ENCODE assay signal across 15 cellular contexts in the genomic region with DNA sequence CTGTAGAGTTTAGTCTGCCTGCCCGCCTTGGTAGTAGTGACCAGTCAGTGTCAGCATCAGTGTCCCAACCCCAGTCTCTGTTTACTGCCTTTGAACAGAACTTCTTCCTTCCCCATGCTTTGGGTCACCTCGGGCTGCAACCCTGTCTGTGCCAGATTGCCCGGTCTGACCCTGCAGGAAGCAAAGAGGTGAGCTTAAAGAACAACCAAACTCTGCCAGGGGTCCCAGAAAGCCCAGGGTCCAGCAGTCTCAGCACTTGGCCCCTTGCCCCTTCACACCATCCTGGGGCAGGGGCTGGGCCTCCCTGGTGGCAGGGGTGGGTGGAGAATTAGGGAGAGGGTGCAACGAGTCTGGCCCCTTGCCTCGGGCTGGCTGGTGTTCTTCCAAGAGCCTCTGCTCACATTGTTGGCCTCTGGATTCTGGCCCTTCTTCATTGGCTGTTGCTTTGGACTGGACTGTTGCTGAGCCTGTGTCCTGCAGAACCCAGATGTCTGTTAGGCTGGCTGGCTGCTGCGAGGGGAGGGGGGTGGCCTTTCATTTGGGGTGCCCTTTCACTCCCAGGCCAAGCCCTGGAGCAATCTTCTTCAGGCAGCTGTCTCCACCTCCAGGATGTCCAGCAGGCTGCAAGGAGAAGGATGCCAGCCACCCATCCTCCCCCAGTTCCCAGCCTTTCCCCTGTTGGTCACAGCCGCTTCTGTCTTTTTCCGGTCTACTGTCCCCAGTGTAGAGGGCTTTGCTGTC. TPM values are rescaled to one million over a fixed set of nuclear protein-coding genes. Genes with fewer than 3 reads are reported as not detected.
A peak's percentile ranks its signal among the peaks of the same experiment; 100 is the strongest.
DNase-seq lines count a peak whose midpoint lies in the region; ATAC-seq and TF ChIP-seq lines count a peak whose summit lies in the region.
"Had no signal": no experiment of that assay in that cellular context is flagged by ENCODE, and none has a peak within 500 bp of the region (broad histone marks: within the 10 kb centered on the region; RNA-seq: fewer than 3 reads in every experiment).

No MANE protein-coding gene starts in this region.

- TF ChIP-seq EP300 in SK-N-SH (IDR thresholded peaks at IDR 0.05; ENCODE audit: borderline replicate concordance in 1 of 2, low read depth in 1 of 2, low read length in 1 of 2) (no peak), suprapubic skin (IDR thresholded peaks at IDR 0.05) (no peak)

- ATAC-seq in SK-N-SH treated with all-trans-retinoic acid at 6 μM for 48 hours (no peak), left lobe of liver (peak; percentile 85), HG03342 (IDR thresholded peaks at IDR 0.05; ENCODE audit: unreplicated experiment) (no peak)

- no peak overlapping the region for H2AFZ ChIP-seq in SK-N-SH (ENCODE audit: low read depth)

- CTCF ChIA-PET in SK-N-SH (lab: Yijun Ruan, JAX) = interaction anchor here (0.6 to 4.8 kb wide), 7 partner anchors 21 to 281 kb away, joined by 3 to 53 read pairs (median 5); partner anchors contain the start of genes CDKN2AIPNL and JADE2

- H3K9me3 ChIP-seq in SK-N-SH (no peaks in the 10 kb centered on the region), suprapubic skin (no peaks in the 10 kb centered on the region)

- no peaks in the 10 kb centered on the region for H3K9me2 ChIP-seq in SK-N-SH

- no peaks in the 10 kb centered on the region for H4K20me1 ChIP-seq in SK-N-SH (ENCODE audit: insufficient read depth)

- H3K27me3 ChIP-seq in SK-N-SH (ENCODE audit: insufficient read depth) (no peaks in the 10 kb centered on the region), brain microvascular endothelial cell (replicated peaks) (no peaks in the 10 kb centered on the region), suprapubic skin (no peaks in the 10 kb centered on the region)

- H3K79me2 ChIP-seq in SK-N-SH (ENCODE audit: insufficient read depth) = no peaks in the 10 kb centered on the region

- POLR2A ChIA-PET in SK-N-SH (lab: Yijun Ruan, JAX) = interaction anchor here (1.6 kb wide), 1 partner anchor 170 kb away, joined by 5 read pairs; the partner anchor contains the start of gene CDKN2AIPNL

- TF ChIP-seq CTCF in SK-N-SH (IDR thresholded peaks at IDR 0.05) (no peak), brain microvascular endothelial cell (IDR thresholded peaks at IDR 0.05; ENCODE audit: low read depth, low read length, missing control alignments) (peak; percentile 21), suprapubic skin (IDR thresholded peaks at IDR 0.05) (no peak), GM13977 (IDR thresholded peaks at IDR 0.05; ENCODE audit: extremely low read depth, insufficient read depth, missing control alignments) (no peak)

- peak; percentile 42 for DNase-seq in SK-N-SH
- no peak for DNase-seq in brain microvascular endothelial cell
- DNase-seq in left lobe of liver (ENCODE audit: low spot score) = peak; percentile 81
- peak; percentile 50 to 79 for DNase-seq in suprapubic skin (ENCODE audit: low spot score in 2 of 2)
- no peak for DNase-seq in NCI-H345 (lab: John Stamatoyannopoulos, UW)
- no peak for DNase-seq in GM13977 (ENCODE audit: low spot score)
- DNase-seq: activated CD8-positive, alpha-beta memory T cell treated with anti-CD3 and anti-CD28 coated beads, Interleukin-2, amount 50 U/mL, for 4 hours; DMS 273 treated with DMSO at 0.1 percent for 48 hours; immature natural killer cell; naive B cell; NCI-H187; NCI-H748 treated with DMSO at 0.1 percent for 48 hours had no signal

- peak; percentile 29; the same call in 1 of the 2 replicates for TF ChIP-seq RAD21 in SK-N-SH (IDR thresholded peaks at IDR 0.05; ENCODE audit: low read length)

- peaks cover 7% of the 10 kb centered on the region for H3F3A ChIP-seq in SK-N-SH (replicated peaks; ENCODE audit: insufficient read depth)

- WGBS in SK-N-SH (ENCODE audit: low lambda C conversion rate) = 76% methylated on average over 7 of the region's 8 CpGs
- 51% methylated on average over 6 of the region's 8 CpGs for WGBS in suprapubic skin

- H3K4me3 ChIP-seq in SK-N-SH (ENCODE audit: low read depth in 2 of 2, low read length in 1 of 2) (no peak overlapping the region), brain microvascular endothelial cell (ENCODE audit: low read depth, low read length) (no peak overlapping the region), suprapubic skin (no peak overlapping the region)

- H3K36me3 ChIP-seq in SK-N-SH (replicated peaks in 1 of 2; ENCODE audit: control insufficient read depth in 1 of 2, insufficient read depth in 2 of 2, low read length in 1 of 2) (peaks cover 24 to 32% of the 10 kb centered on the region in 2 experiments), brain microvascular endothelial cell (replicated peaks) (peaks cover 10% of the 10 kb centered on the region), suprapubic skin (peaks cover 33% of the 10 kb centered on the region)

- H3K27ac ChIP-seq in SK-N-SH (ENCODE audit: low read depth in 2 of 2, low read length in 1 of 2) (peak overlapping the region in 1 of 2 experiments; percentile 3; a peak in 1 of 4 replicates), brain microvascular endothelial cell (no peak overlapping the region), suprapubic skin (no peak overlapping the region)
- H3K27ac ChIP-seq: 22Rv1 had no signal

- no peak for TF ChIP-seq POLR2A in suprapubic skin (IDR thresholded peaks at IDR 0.05)

- H3K9ac ChIP-seq in SK-N-SH = no peak overlapping the region

- in situ Hi-C loops in brain microvascular endothelial cell (cut with HindIII; ENCODE audit: low pct_ligation_motif_present, low sequenced_read_pairs) (no loop called here), GM13977 (cut with MboI; ENCODE audit: low pct_unique_long_range_greater_than_20kb, low sequenced_read_pairs, unreplicated experiment) (loop anchor here (10.0 kb wide), 1 partner anchor 397 kb away; no protein-coding TSS in a partner anchor)

- H3K4me2 ChIP-seq in SK-N-SH = no peak overlapping the region

- H3K4me1 ChIP-seq in SK-N-SH (ENCODE audit: control insufficient read depth in 1 of 2, insufficient read depth in 2 of 2, low read depth in 1 of 2, low read length in 1 of 2) = peaks cover 6 to 20% of the 10 kb centered on the region in 2 experiments; a peak in 2 of 4 replicates
- peaks cover 25% of the 10 kb centered on the region for H3K4me1 ChIP-seq in suprapubic skin

TF ChIP-seq in SK-N-SH, 30 proteins besides CTCF, POLR2A, EP300 and RAD21 (continues in another document):
- no peak for TF ChIP-seq REST (IDR thresholded peaks at IDR 0.05; ENCODE audit: low read depth, low read length)

TF ChIP-seq in SK-N-SH treated with all-trans-retinoic acid at 6 μM for 48 hours, 23 proteins besides CTCF, POLR2A, EP300 and RAD21:
- TF ChIP-seq ZFP3 (CRISPR knock-in tag; IDR thresholded peaks at IDR 0.05) (no peak), ZFP30 (CRISPR knock-in tag; IDR thresholded peaks at IDR 0.05) (no peak)
- TF ChIP-seq, protein P1, sequence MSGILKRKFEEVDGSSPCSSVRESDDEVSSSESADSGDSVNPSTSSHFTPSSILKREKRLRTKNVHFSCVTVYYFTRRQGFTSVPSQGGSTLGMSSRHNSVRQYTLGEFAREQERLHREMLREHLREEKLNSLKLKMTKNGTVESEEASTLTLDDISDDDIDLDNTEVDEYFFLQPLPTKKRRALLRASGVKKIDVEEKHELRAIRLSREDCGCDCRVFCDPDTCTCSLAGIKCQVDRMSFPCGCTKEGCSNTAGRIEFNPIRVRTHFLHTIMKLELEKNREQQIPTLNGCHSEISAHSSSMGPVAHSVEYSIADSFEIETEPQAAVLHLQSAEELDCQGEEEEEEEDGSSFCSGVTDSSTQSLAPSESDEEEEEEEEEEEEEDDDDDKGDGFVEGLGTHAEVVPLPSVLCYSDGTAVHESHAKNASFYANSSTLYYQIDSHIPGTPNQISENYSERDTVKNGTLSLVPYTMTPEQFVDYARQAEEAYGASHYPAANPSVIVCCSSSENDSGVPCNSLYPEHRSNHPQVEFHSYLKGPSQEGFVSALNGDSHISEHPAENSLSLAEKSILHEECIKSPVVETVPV (CRISPR knock-in tag; IDR thresholded peaks at IDR 0.05) = no peak
TF ChIP-seq in SK-N-SH treated with all-trans-retinoic acid at 6 μM for 48 hours: peak in this region for 0.

RNA-seq across cellular contexts. Expression of gene SAR1B, which starts 51.2 kb away (rescaled TPM):
- 14.1 and 20.3 TPM in 2 replicates for polyA plus RNA-seq in SK-N-SH (2012; rRNA removed)
- polyA plus RNA-seq in SK-N-SH (2012; cell fraction: cytosol; rRNA removed) = 23.3 and 37.3 TPM in 2 replicates
- 5.2 and 11.6 TPM in 2 replicates for polyA plus RNA-seq in SK-N-SH (2012; cell fraction: nucleus; rRNA removed)
- 168 TPM for total RNA-seq in left lobe of liver
- total RNA-seq in suprapubic skin = 10 to 100 TPM; 30.7 to 41.9 (median 34.9) TPM

RNA-seq across cellular contexts. Expression of gene JADE2, which starts 55.9 kb away (rescaled TPM):
- polyA plus RNA-seq in SK-N-SH (2012; rRNA removed) = 25.7 and 26.5 TPM in 2 replicates
- 10.2 and 17.2 TPM in 2 replicates for polyA plus RNA-seq in SK-N-SH (2012; cell fraction: cytosol; rRNA removed)
- 27.7 and 28.0 TPM in 2 replicates for polyA plus RNA-seq in SK-N-SH (2012; cell fraction: nucleus; rRNA removed)
- total RNA-seq in left lobe of liver (14.2 TPM), suprapubic skin (10 to 100 TPM; 31.4 to 62.1 (median 56.6) TPM)

Comparison
In these comparisons a context has a peak if more than half of its experiments do, and no peak if none do; other contexts are left out.
1. DNase-seq: peak in SK-N-SH (single experiment), left lobe of liver (single experiment) and suprapubic skin (2 of 2); none in brain microvascular endothelial cell (single experiment), NCI-H345 (single experiment) and GM13977 (single experiment).